In genomic region chr2:14884651-14885050, GRCh38 we compare ENCODE assay signal across 34 cellular contexts.
"Had no signal": no experiment of that assay in that cellular context is flagged by ENCODE, and none has a peak within 500 bp of the region (broad histone marks: within the 10 kb centered on the region; RNA-seq: fewer than 3 reads in every experiment).

No MANE protein-coding gene starts in this region.

- H3K4me1 ChIP-seq: adrenal gland, ascending aorta, breast epithelium had no signal

- DNase-seq: activated effector memory CD4-positive, alpha-beta T cell treated with anti-CD3 and anti-CD28 coated beads, Interleukin-2, amount 50 U/mL, for 16 hours; activated effector memory CD4-positive, alpha-beta T cell treated with Interleukin-2 at 50 U/mL for 16 hours; activated gamma-delta T cell; activated gamma-delta T cell treated with Interleukin-2 at 50 U/mL for 16 hours; activated naive CD4-positive, alpha-beta T cell; activated naive CD4-positive, alpha-beta T cell treated with anti-CD3 and anti-CD28 coated beads for 36 hours; activated naive CD4-positive, alpha-beta T cell treated with anti-CD3 and anti-CD28 coated beads, Interleukin-2, amount 10 ng/mL, durations not matched to agents 7 days and 5 days; activated naive CD4-positive, alpha-beta T cell treated with anti-CD3 and anti-CD28 coated beads, Interleukin-2, amount 50 U/mL, for 16 hours; activated naive CD4-positive, alpha-beta T cell treated with Interleukin-2 at 50 U/mL for 16 hours; activated naive CD8-positive, alpha-beta T cell treated with anti-CD3 and anti-CD28 coated beads for 36 hours; activated naive CD8-positive, alpha-beta T cell treated with anti-CD3 and anti-CD28 coated beads, Interleukin-2, amount 10 ng/mL, durations not matched to agents 7 days and 5 days; activated naive CD8-positive, alpha-beta T cell treated with anti-CD3 and anti-CD28 coated beads, Interleukin-2, amount 50 U/mL, for 24 hours; activated T-cell treated with anti-CD3 and anti-CD28 coated beads for 4 hours; activated T-cell treated with anti-CD3 and anti-CD28 coated beads, Interleukin-2, amount 50 U/mL, for 1 hour; activated T-cell treated with anti-CD3 and anti-CD28 coated beads, Interleukin-2, amount 50 U/mL, for 24 hours; activated T-cell treated with anti-CD3 and anti-CD28 coated beads, Interleukin-2, amount 50 U/mL, for 4 hours; activated T-cell treated with anti-CD3 and anti-CD28 coated beads, Interleukin-2, amount 50 U/mL, for 48 hours; activated T-cell treated with anti-CD3 and anti-CD28 coated beads, Interleukin-2, amount 50 U/mL, for 72 hours; adrenal gland; amniotic stem cell; amygdala; anterior cingulate cortex; aorta; body of pancreas; brain microvascular endothelial cell; caudate nucleus; central memory CD4-positive, alpha-beta T cell; cerebellar nuclear complex had no signal

- H3K27me3 ChIP-seq: adrenal gland, ascending aorta, body of pancreas, brain microvascular endothelial cell, breast epithelium, cardiac muscle cell had no signal

- H3K9me3 ChIP-seq: adrenal gland, ascending aorta, body of pancreas, breast epithelium had no signal

- H3K36me3 ChIP-seq: adrenal gland, ascending aorta, brain microvascular endothelial cell, breast epithelium, cardiac muscle cell had no signal

- H3K4me3 ChIP-seq: adrenal gland, ascending aorta, body of pancreas, breast epithelium, cardiac muscle cell had no signal

- FAIRE-seq: astrocyte had no signal

- ATAC-seq: activated naive CD4-positive, alpha-beta T cell treated with anti-CD3 and anti-CD28 coated beads, Interleukin-2, amount 50 U/mL, for 72 hours; activated naive CD8-positive, alpha-beta T cell treated with anti-CD3 and anti-CD28 coated beads, Interleukin-2, amount 50 U/mL, for 24 hours; activated T-cell treated with anti-CD3 and anti-CD28 coated beads, Interleukin-2, amount 50 U/mL, for 4 hours; activated T-cell treated with anti-CD3 and anti-CD28 coated beads, Interleukin-2, amount 50 U/mL, for 72 hours; activated T-helper 17 cell treated with anti-CD3 and anti-CD28 coated beads, Interleukin-2, amount 50 U/mL, for 72 hours; body of pancreas had no signal

- H3K27ac ChIP-seq: adrenal gland, ascending aorta, body of pancreas, brain microvascular endothelial cell, breast epithelium, cardiac muscle cell had no signal
